Comparison of ENCODE assay signal across 13 cellular contexts in genomic region chr5:169029661-169030274, GRCh38.
DNase-seq lines count a peak whose midpoint lies in the region; ATAC-seq and TF ChIP-seq lines count a peak whose summit lies in the region.
"Had no signal": no experiment of that assay in that cellular context is flagged by ENCODE, and none has a peak within 500 bp of the region (broad histone marks: within the 10 kb centered on the region; RNA-seq: fewer than 3 reads in every experiment).

No MANE protein-coding gene starts in this region.

- H3K36me3 ChIP-seq in Panc1 (ENCODE audit: control insufficient read depth, insufficient read depth, low read length) (no peaks in the 10 kb centered on the region), hepatocyte (replicated peaks; ENCODE audit: insufficient read depth, low read depth) (no peaks in the 10 kb centered on the region)
- H3K36me3 ChIP-seq: neutrophil had no signal

- H3K4me2 ChIP-seq in hepatocyte: no peak overlapping the region

- no peaks in the 10 kb centered on the region for H3K9me3 ChIP-seq in Panc1 (ENCODE audit: control insufficient read depth, insufficient read depth, low read depth, low read length)
- H3K9me3 ChIP-seq in hepatocyte (ENCODE audit: low read depth): no peaks in the 10 kb centered on the region
- H3K9me3 ChIP-seq: neutrophil had no signal

- H3K4me3 ChIP-seq in Panc1 (ENCODE audit: low read depth in 2 of 2, low read length in 2 of 2) (no peak overlapping the region), hepatocyte (no peak overlapping the region)

- POLR2A ChIA-PET in Panc1 (lab: Charles Lee): no interaction called here

- H3K4me1 ChIP-seq in Panc1 (ENCODE audit: control insufficient read depth, insufficient read depth, low read length) (no peaks in the 10 kb centered on the region; the same call in 1 of the 2 replicates), hepatocyte (ENCODE audit: insufficient read depth) (peaks cover 13% of the 10 kb centered on the region)

- BruUV-seq in Panc1 (replicated peaks; lab: Mats Ljungman, UMichigan): no TSS peak

- intact Hi-C loops in Panc1 (cut with micrococcal nuclease; ENCODE audit: unreplicated experiment): no loop called here

- WGBS in hepatocyte (ENCODE audit: low lambda C conversion rate, missing lambda C conversion rate): 29% methylated on average over 1 of the region's 1 CpG

- DNase-seq in NCI-H1417 (lab: John Stamatoyannopoulos, UW) (peak in 2 of 3 experiments; percentile 3 to 79), NCI-H1417 treated with DMSO at 0.1 percent for 48 hours (lab: John Stamatoyannopoulos, UW) (no peak), Panc1 (ENCODE audit: low read depth, low spot score) (no peak), hepatocyte (ENCODE audit: low spot score) (no peak), substantia nigra (lab: John Stamatoyannopoulos, UW) (peak in 2 of 49 donors; percentile 7 to 21), ACHN (no peak), left lobe of liver (ENCODE audit: low spot score) (no peak)
- DNase-seq: small intestine had no signal

- H3K27me3 ChIP-seq in Panc1 (ENCODE audit: control insufficient read depth, insufficient read depth, low read length) (no peaks in the 10 kb centered on the region), hepatocyte (no peaks in the 10 kb centered on the region)

- ATAC-seq in Panc1: peak; percentile 56; the same call in 1 of the 2 replicates
- no peak for ATAC-seq in left lobe of liver
- no peak for ATAC-seq in HG02642 (IDR thresholded peaks at IDR 0.05; ENCODE audit: poor library complexity, unreplicated experiment)
- ATAC-seq: HCT116 had no signal

- H3K27ac ChIP-seq in Panc1 (ENCODE audit: low read length): no peak overlapping the region
- H3K27ac ChIP-seq in hepatocyte: peak overlapping the region; percentile 5
- H3K27ac ChIP-seq in substantia nigra (ENCODE audit: low read depth, low read length, poor library complexity, severe bottlenecking): peak overlapping the region; percentile 55
- H3K27ac ChIP-seq: 22Rv1, neutrophil, RWPE1 had no signal

- H2AFZ ChIP-seq in hepatocyte: no peak overlapping the region

- no peaks in the 10 kb centered on the region for H3K9me2 ChIP-seq in hepatocyte (replicated peaks; ENCODE audit: insufficient read depth)

- TF ChIP-seq CTCF in Panc1 (IDR thresholded peaks at IDR 0.05): no peak
- no peak for TF ChIP-seq CTCF in hepatocyte (IDR thresholded peaks at IDR 0.05; ENCODE audit: poor library complexity)

- H3K79me2 ChIP-seq in hepatocyte: no peaks in the 10 kb centered on the region

- H4K20me1 ChIP-seq in hepatocyte (ENCODE audit: insufficient read depth, poor library complexity, severe bottlenecking): no peaks in the 10 kb centered on the region

- in situ Hi-C loops in Panc1 (cut with HindIII; ENCODE audit: low pct_unique_long_range_greater_than_20kb, low sequenced_read_pairs): no loop called here
- in situ Hi-C loops in ACHN (cut with HindIII; ENCODE audit: low pct_ligation_motif_present, low pct_unique_long_range_greater_than_20kb, low sequenced_read_pairs): no loop called here

- CTCF ChIA-PET in Panc1 (lab: Charles Lee): no interaction called here

Comparison
In these comparisons a context has a peak if more than half of its experiments do, and no peak if none do; other contexts are left out.
1. DNase-seq: peak in NCI-H1417 (2 of 3); none in NCI-H1417 treated with DMSO at 0.1 percent for 48 hours (single experiment), Panc1 (single experiment), hepatocyte (single experiment), ACHN (single experiment) and left lobe of liver (single experiment).